In genomic region chr2:139411236-139411635, GRCh38 we compare ENCODE assay signal across 16 cellular contexts.
"Had no signal": no experiment of that assay in that cellular context is flagged by ENCODE, and none has a peak within 500 bp of the region (broad histone marks: within the 10 kb centered on the region; RNA-seq: fewer than 3 reads in every experiment).

No MANE protein-coding gene starts in this region.

- ATAC-seq: activated CD4-positive, CD25-positive, alpha-beta regulatory T cell treated with anti-CD3 and anti-CD28 coated beads, Interleukin-2, amount 50 U/mL, for 24 hours; activated CD8-positive, alpha-beta memory T cell treated with anti-CD3 and anti-CD28 coated beads, Interleukin-2, amount 10 ng/mL, durations not matched to agents 7 days and 5 days; activated naive CD4-positive, alpha-beta T cell treated with anti-CD3 and anti-CD28 coated beads, Interleukin-2, amount 50 U/mL, for 72 hours; esophagus mucosa; left colon; stimulated activated naive CD8-positive, alpha-beta T cell treated with anti-CD3 and anti-CD28 coated beads, Interleukin-15, amount 100 ng/mL, for 72 hours had no signal

- DNase-seq: activated CD4-positive, alpha-beta T cell treated with anti-CD3 and anti-CD28 coated beads, Interleukin-2, amount 50 U/mL, for 4 hours; activated CD8-positive, alpha-beta memory T cell treated with anti-CD3 and anti-CD28 coated beads, Interleukin-2, amount 10 ng/mL, durations not matched to agents 7 days and 5 days; activated effector memory CD4-positive, alpha-beta T cell treated with Interleukin-2 at 50 U/mL for 16 hours; activated T-cell treated with anti-CD3 and anti-CD28 coated beads, Interleukin-2, amount 50 U/mL, for 24 hours; cerebellar nuclear complex; dermis blood vessel endothelial cell; immature natural killer cell; left colon; naive B cell; retina; stimulated activated CD4-positive, alpha-beta T cell treated with anti-CD3 and anti-CD28 coated beads, Interleukin-4, amount 100 ng/mL, for 1 hour; stimulated activated CD8-positive, alpha-beta memory T cell treated with anti-CD3 and anti-CD28 coated beads, Interleukin-4, amount 100 ng/mL, for 48 hours; stimulated activated naive CD8-positive, alpha-beta T cell treated with anti-CD3 and anti-CD28 coated beads, Interleukin-15, amount 100 ng/mL, for 72 hours had no signal
